Comparison of ENCODE assay signal across 8 cellular contexts in the genomic region with DNA sequence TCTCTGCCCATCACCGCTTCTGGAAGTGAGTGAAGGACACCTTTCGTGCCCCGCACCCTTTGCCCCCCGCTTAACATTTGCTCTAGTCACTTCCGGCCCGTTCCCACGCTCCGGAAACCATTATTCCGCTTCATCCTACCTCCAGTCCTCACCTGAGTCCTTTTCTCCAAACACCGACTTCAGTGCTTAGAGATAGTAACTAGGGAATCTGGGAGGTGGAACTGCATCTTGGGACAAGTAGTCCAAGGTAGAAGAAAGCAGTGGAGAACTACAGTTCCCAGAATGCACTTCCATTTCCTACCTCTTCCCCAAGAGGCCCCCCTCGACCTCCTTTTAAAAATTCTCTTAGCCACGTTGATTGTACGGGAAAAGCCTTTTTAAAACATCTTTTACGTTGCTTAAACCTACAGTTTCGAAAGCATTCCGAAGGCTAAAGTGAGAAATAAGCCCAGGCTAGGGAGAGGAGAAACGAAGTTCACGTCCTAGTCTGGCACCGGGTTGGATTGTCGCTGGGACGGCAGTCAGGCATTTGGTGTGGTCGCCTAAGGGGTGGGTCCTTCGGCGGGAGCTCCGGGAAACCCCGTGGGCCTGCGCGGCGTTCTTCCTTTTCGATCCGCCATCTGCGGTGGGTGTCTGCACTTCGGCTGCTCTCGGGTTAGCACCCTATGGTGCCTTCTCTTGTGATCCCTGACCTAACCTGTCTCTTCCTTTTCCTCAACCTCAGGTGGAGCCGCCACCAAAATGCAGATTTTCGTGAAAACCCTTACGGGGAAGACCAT.
DNase-seq lines count a peak whose midpoint lies in the region; TF ChIP-seq lines count a peak whose summit lies in the region.

A gene (minus strand): TSS at position 210 of the 779 bp plus-strand sequence. CDS start 9,882 bp downstream, outside the sequence.
A gene (plus strand): TSS at position 605 of the 779 bp plus-strand sequence. CDS start 137 bp downstream, at position 742.

- H3K27ac ChIP-seq in MM.1S (ENCODE audit: low read length) (peak within 1 kb of the TSS; percentile 83), subcutaneous abdominal adipose tissue (ENCODE audit: low read depth, low read length) (peak within 1 kb of the TSS; percentile 98)

- no peak for TF ChIP-seq CTCF in MM.1S (IDR thresholded peaks at IDR 0.05; ENCODE audit: low read length)

- H3K4me2 ChIP-seq in MM.1S (ENCODE audit: low read depth, low read length), result peak within 1 kb of the TSS; percentile 79

- H3K27me3 ChIP-seq in HAP-1 (ENCODE audit: low read depth), result no peaks in the 10 kb centered on the region
- H3K27me3 ChIP-seq in MM.1S (replicated peaks; ENCODE audit: insufficient read depth, low read length), result no peaks in the 10 kb centered on the region
- no peaks in the 10 kb centered on the region for H3K27me3 ChIP-seq in neuron (ENCODE audit: insufficient read depth, low read length)
- H3K27me3 ChIP-seq in subcutaneous abdominal adipose tissue (ENCODE audit: control insufficient read depth in 5 of 5, insufficient read depth in 4 of 5, low read length in 5 of 5), result no peaks in the 10 kb centered on the region

- peaks cover 48% of the 10 kb centered on the region for H3K79me2 ChIP-seq in MM.1S (ENCODE audit: low read length)

- peaks cover 41% of the 10 kb centered on the region for H3F3A ChIP-seq in MM.1S (ENCODE audit: insufficient read depth, low read length)

- H3K9me3 ChIP-seq in ES-I3 (ENCODE audit: control insufficient read depth, insufficient read depth, low read length), result no peaks in the 10 kb centered on the region
- no peaks in the 10 kb centered on the region for H3K9me3 ChIP-seq in HAP-1
- no peaks in the 10 kb centered on the region for H3K9me3 ChIP-seq in MM.1S (replicated peaks; ENCODE audit: insufficient read depth, low read length)
- H3K9me3 ChIP-seq in neuron (ENCODE audit: low read length), result no peaks in the 10 kb centered on the region
- H3K9me3 ChIP-seq in subcutaneous abdominal adipose tissue (ENCODE audit: control insufficient read depth in 5 of 5, low read length in 5 of 5), result no peaks in the 10 kb centered on the region

- H2AFZ ChIP-seq in MM.1S (ENCODE audit: low read length) (peak within 1 kb of the TSS; percentile 90), neuron (ENCODE audit: low read depth, low read length) (peak within 1 kb of the TSS; percentile 59)

- peak within 1 kb of the TSS; percentile 95 for H3K9ac ChIP-seq in ES-I3 (ENCODE audit: low read depth, low read length)
- peak within 1 kb of the TSS; percentile 96 for H3K9ac ChIP-seq in MM.1S (ENCODE audit: low read length)
- peak within 1 kb of the TSS; percentile 87 to 98 (median 95) for H3K9ac ChIP-seq in subcutaneous abdominal adipose tissue (ENCODE audit: low read length in 5 of 5)

- H3K9me2 ChIP-seq in MM.1S (replicated peaks; ENCODE audit: insufficient read depth, low read length), result no peaks in the 10 kb centered on the region

- in situ Hi-C loops in HAP-1 (cut with MboI; ENCODE audit: low sequenced_read_pairs), result no loop called here

- H4K20me1 ChIP-seq in MM.1S (ENCODE audit: insufficient read depth, low read length), result no peaks in the 10 kb centered on the region; the same call in 1 of the 2 replicates

- peak within 1 kb of the TSS; percentile 86 for H3K4me3 ChIP-seq in HAP-1
- H3K4me3 ChIP-seq in MM.1S (ENCODE audit: low read length), result peak within 1 kb of the TSS; percentile 96
- peak within 1 kb of the TSS; percentile 85 for H3K4me3 ChIP-seq in neuron (ENCODE audit: low read length)
- peak within 1 kb of the TSS; percentile 84 to 97 (median 91) for H3K4me3 ChIP-seq in subcutaneous abdominal adipose tissue (ENCODE audit: low read depth in 1 of 5, low read length in 5 of 5)

- H3K36me3 ChIP-seq in ES-I3 (ENCODE audit: insufficient read depth, low read length), result peaks cover 25% of the 10 kb centered on the region
- H3K36me3 ChIP-seq in HAP-1 (replicated peaks), result peaks cover 47% of the 10 kb centered on the region
- H3K36me3 ChIP-seq in MM.1S (replicated peaks; ENCODE audit: insufficient read depth, low read length), result peaks cover 3% of the 10 kb centered on the region; the same call in 1 of the 2 replicates
- peaks cover 45% of the 10 kb centered on the region for H3K36me3 ChIP-seq in neuron (ENCODE audit: insufficient read depth, low read length)
- H3K36me3 ChIP-seq in subcutaneous abdominal adipose tissue (ENCODE audit: control insufficient read depth in 5 of 5, insufficient read depth in 5 of 5, low read length in 5 of 5), result peaks cover 28 to 34% (median 30%) of the 10 kb centered on the region in 5 donors

- DNase-seq in HAP-1 (ENCODE audit: low spot score in 2 of 2), result peak; percentile 97 to 99
- peak; percentile 90 for DNase-seq in MM.1S
- DNase-seq in SIG-M5 (lab: John Stamatoyannopoulos, UW), result peak; percentile 79
- DNase-seq in activated gamma-delta T cell treated with Interleukin-2 at 50 U/mL for 16 hours, result peak; percentile 94
- DNase-seq in foreskin melanocyte, result peak; percentile 96

- H3K4me1 ChIP-seq in ES-I3 (ENCODE audit: insufficient read depth, low read length), result no peaks in the 10 kb centered on the region
- peaks cover 22% of the 10 kb centered on the region for H3K4me1 ChIP-seq in HAP-1
- peaks cover 15% of the 10 kb centered on the region; the same call in 1 of the 2 replicates for H3K4me1 ChIP-seq in MM.1S (ENCODE audit: low read length)
- peaks cover 17% of the 10 kb centered on the region for H3K4me1 ChIP-seq in neuron (ENCODE audit: insufficient read depth, low read length)
- peaks cover 4 to 29% (median 26%) of the 10 kb centered on the region in 5 donors for H3K4me1 ChIP-seq in subcutaneous abdominal adipose tissue (ENCODE audit: control insufficient read depth in 5 of 5, insufficient read depth in 5 of 5, low read length in 5 of 5)

Comparison
In these comparisons a context has a peak if more than half of its experiments do, and no peak if none do; other contexts are left out.
1. Peak in every context shown above with its lines: DNase-seq, H3K4me3 ChIP-seq and H3K27ac ChIP-seq.